ENCODE assay signal across 10 cellular contexts in genomic region chr16:69404275-69404805, GRCh38. TPM values are rescaled to one million over a fixed set of nuclear protein-coding genes. Genes with fewer than 3 reads are reported as not detected.
DNase-seq lines count a peak whose midpoint lies in the region; ATAC-seq and TF ChIP-seq lines count a peak whose summit lies in the region.
"Had no signal": no experiment of that assay in that cellular context is flagged by ENCODE, and none has a peak within 500 bp of the region (broad histone marks: within the 10 kb centered on the region; RNA-seq: fewer than 3 reads in every experiment).

No MANE protein-coding gene starts in this region.

- no peaks in the 10 kb centered on the region for H3K36me3 Mint-ChIP-seq in nephron progenitor cell (ENCODE audit: low read depth)
- H3K36me3 Mint-ChIP-seq: naive thymus-derived CD8-positive, alpha-beta T cell had no signal

- no peak for TF ChIP-seq CTCF in nephron progenitor cell (IDR thresholded peaks at IDR 0.05)
- no peak for TF ChIP-seq CTCF in GM20000 (IDR thresholded peaks at IDR 0.05; ENCODE audit: extremely low read depth, missing control alignments)

- H3K9me3 Mint-ChIP-seq in nephron progenitor cell: no peaks in the 10 kb centered on the region
- H3K9me3 Mint-ChIP-seq: naive thymus-derived CD8-positive, alpha-beta T cell had no signal

- peak overlapping the region; percentile 4 for H3K4me3 Mint-ChIP-seq in nephron progenitor cell
- H3K4me3 Mint-ChIP-seq: naive thymus-derived CD8-positive, alpha-beta T cell had no signal

- peak overlapping the region; percentile 44 for H3K27ac ChIP-seq in SJCRH30

- H3K9me3 ChIP-seq in SJCRH30 (replicated peaks): no peaks in the 10 kb centered on the region

- peaks cover 35% of the 10 kb centered on the region for H3K4me1 Mint-ChIP-seq in nephron progenitor cell

- H3K27me3 Mint-ChIP-seq in nephron progenitor cell (ENCODE audit: low read depth, poor library complexity): peaks cover 5% of the 10 kb centered on the region

- DNase-seq in AG08395 (ENCODE audit: low spot score) (peak; percentile 68), SJCRH30 (peak; percentile 71 to 74), fibroblast of peridontal ligament (ENCODE audit: extremely low read depth) (peak; percentile 70), nephron progenitor cell (peak; percentile 31), NCI-H146 (lab: John Stamatoyannopoulos, UW) (no peak), GM20000 (ENCODE audit: low spot score) (no peak)
- DNase-seq: naive thymus-derived CD8-positive, alpha-beta T cell; NCI-H2029 treated with DMSO at 0.1 percent for 48 hours had no signal

- no peaks in the 10 kb centered on the region for H3K27me3 ChIP-seq in SJCRH30

- peak overlapping the region; percentile 12 for H3K27ac Mint-ChIP-seq in nephron progenitor cell

- no peaks in the 10 kb centered on the region for H3K36me3 ChIP-seq in SJCRH30

- ATAC-seq in GM21360 (IDR thresholded peaks at IDR 0.05; ENCODE audit: unreplicated experiment) (no peak), HG03457 (IDR thresholded peaks at IDR 0.05; ENCODE audit: unreplicated experiment) (no peak)
- ATAC-seq: naive thymus-derived CD8-positive, alpha-beta T cell had no signal

- H3K4me3 ChIP-seq in SJCRH30: peak overlapping the region; percentile 32

- H3K4me1 ChIP-seq in SJCRH30: peaks cover 15% of the 10 kb centered on the region

RNA-seq across cellular contexts. Expression of gene TERF2, which starts 18.5 kb away (rescaled TPM):
- total RNA-seq in SJCRH30 (2014; rRNA removed; shearing (Covaris generic)): 11.2 and 14.4 TPM in 2 replicates

RNA-seq across cellular contexts. Expression of gene CYB5B, which starts 20.1 kb away (rescaled TPM):
- total RNA-seq in SJCRH30 (2014; rRNA removed; shearing (Covaris generic)): 99.5 and 110 TPM in 2 replicates

RNA-seq across cellular contexts. Expression of gene TMED6, which starts 52.8 kb away (rescaled TPM):
- total RNA-seq in SJCRH30 (2014; rRNA removed; shearing (Covaris generic)): not detected in 2 replicates

Comparison
In these comparisons a context has a peak if more than half of its experiments do, and no peak if none do; other contexts are left out.
1. DNase-seq: peak in AG08395 (single experiment), SJCRH30 (2 of 2), fibroblast of peridontal ligament (single experiment) and nephron progenitor cell (single experiment); none in NCI-H146 (single experiment) and GM20000 (single experiment).